29 cellular contexts compared by ENCODE assay signal in the genomic region with DNA sequence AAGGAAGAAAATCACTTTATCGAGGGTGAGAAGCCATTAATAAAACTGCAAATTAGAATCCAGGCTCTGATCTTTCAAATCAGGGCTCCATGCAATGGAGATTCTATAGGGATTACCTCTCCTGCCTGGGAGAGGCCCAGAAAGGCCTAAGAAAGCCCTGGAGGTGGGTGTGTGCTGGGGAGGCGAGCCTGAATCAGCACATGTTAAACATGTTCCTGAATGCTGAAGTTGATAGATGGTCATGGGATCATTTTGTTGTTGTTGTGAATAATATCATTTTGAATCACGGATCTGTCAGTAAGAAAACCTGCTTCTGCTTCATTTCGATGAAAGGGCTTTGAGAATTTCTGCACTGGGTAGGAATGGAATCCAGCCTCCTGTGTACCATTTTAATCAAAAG.
A peak's percentile ranks its signal among the peaks of the same experiment; 100 is the strongest.
DNase-seq lines count a peak whose midpoint lies in the region; ATAC-seq and TF ChIP-seq lines count a peak whose summit lies in the region.
"Had no signal": no experiment of that assay in that cellular context is flagged by ENCODE, and none has a peak within 500 bp of the region (broad histone marks: within the 10 kb centered on the region; RNA-seq: fewer than 3 reads in every experiment).

No MANE protein-coding gene starts in this region.

- H2AK5ac ChIP-seq in trophoblast cell (ENCODE audit: low read length) = no peak overlapping the region

- peak overlapping the region; percentile 29 for H3K27ac ChIP-seq in PC-3 (ENCODE audit: low read length)
- no peak overlapping the region for H3K27ac ChIP-seq in trophoblast cell (ENCODE audit: low read depth, low read length)
- H3K27ac ChIP-seq in colonic mucosa = no peak overlapping the region
- H3K27ac ChIP-seq: suprapubic skin had no signal

- H2BK5ac ChIP-seq in trophoblast cell (ENCODE audit: low read depth, low read length, poor library complexity) = no peak overlapping the region

- no peak overlapping the region for H2BK12ac ChIP-seq in trophoblast cell (ENCODE audit: low read length)

- no peak overlapping the region for H3K14ac ChIP-seq in trophoblast cell (ENCODE audit: low read length)

- H3K9me3 ChIP-seq in PC-3 (ENCODE audit: low read length) (no peaks in the 10 kb centered on the region), trophoblast cell (ENCODE audit: insufficient read depth, low read depth, low read length) (peaks cover 8% of the 10 kb centered on the region), colonic mucosa (no peaks in the 10 kb centered on the region)
- H3K9me3 ChIP-seq: MG63, suprapubic skin had no signal

- H2BK120ac ChIP-seq in trophoblast cell (ENCODE audit: insufficient read depth, low read length, poor library complexity) = no peak overlapping the region

- POLR2A ChIA-PET in PC-3 (lab: Charles Lee; ENCODE audit: unreplicated experiment) = no interaction called here
- POLR2A ChIA-PET in activated CD4-positive, alpha-beta memory T cell treated with anti-CD3 and anti-CD28 coated beads for 36 hours (lab: Charles Lee) = no interaction called here

- H3K79me2 ChIP-seq in PC-3 (ENCODE audit: low read length) (no peaks in the 10 kb centered on the region), trophoblast cell (ENCODE audit: control insufficient read depth, insufficient read depth, low read length, poor library complexity) (no peaks in the 10 kb centered on the region)

- H3K23ac ChIP-seq in trophoblast cell (ENCODE audit: low read length) = no peak overlapping the region

- BruUV-seq in PC-3 (replicated peaks; lab: Mats Ljungman, UMichigan) = no TSS peak

- WGBS in trophoblast cell (ENCODE audit: extremely low coverage, insufficient coverage, insufficient read length) = no CpG with 5 or more reads among the region's 4 CpGs

- no peak overlapping the region for H4K12ac ChIP-seq in trophoblast cell (ENCODE audit: low read depth, low read length)

- H3K4me2 ChIP-seq in PC-3 (ENCODE audit: low read length) (0 out of 2 replicates have a peak overlapping the region, but pooled peaks have one; percentile 55), trophoblast cell (ENCODE audit: low read length) (no peak overlapping the region)
- H3K4me2 ChIP-seq: smooth muscle cell had no signal

- no peaks in the 10 kb centered on the region for H4K20me1 ChIP-seq in PC-3 (ENCODE audit: low read length)

- DNase-seq in NCI-H748 (lab: John Stamatoyannopoulos, UW; ENCODE audit: unreplicated experiment) (peak; percentile 18), NCI-H748 treated with DMSO at 0.1 percent for 48 hours (lab: John Stamatoyannopoulos, UW) (no peak), PC-3 (no peak), epithelial cell of esophagus (ENCODE audit: low read depth) (peak; percentile 81), progenitor cell of endocrine pancreas (ENCODE audit: low spot score, unreplicated experiment) (no peak), trophoblast cell (no peak), colonic mucosa (no peak)
- DNase-seq in activated CD4-positive, alpha-beta memory T cell treated with anti-CD3 and anti-CD28 coated beads for 36 hours = no peak
- DNase-seq: activated B cell treated with CpG ODN at 0.5 μM for 24 hours; activated CD4-positive, alpha-beta T cell treated with anti-CD3 and anti-CD28 coated beads, Interleukin-2, amount 10 ng/mL, durations not matched to agents 7 days and 5 days; activated gamma-delta T cell treated with Interleukin-2 at 50 U/mL for 16 hours; activated naive CD8-positive, alpha-beta T cell treated with anti-CD3 and anti-CD28 coated beads, Interleukin-2, amount 10 ng/mL, durations not matched to agents 7 days and 5 days; activated T-cell treated with anti-CD3 and anti-CD28 coated beads, Interleukin-2, amount 50 U/mL, for 4 hours; Calu3; EL; H7; hypothalamus; KG1; left colon; mammary epithelial cell; MG63; NCI-H526; posterior cingulate gyrus; right cardiac atrium; stimulated activated naive CD4-positive, alpha-beta T cell; T1000 had no signal

- peak overlapping the region; percentile 44 for H3K27ac Mint-ChIP-seq in progenitor cell of endocrine pancreas
- no peak overlapping the region for H3K27ac Mint-ChIP-seq in activated CD4-positive, alpha-beta memory T cell treated with anti-CD3 and anti-CD28 coated beads for 36 hours
- H3K27ac Mint-ChIP-seq: activated B cell treated with CpG ODN at 0.5 μM for 24 hours; activated CD4-positive, alpha-beta T cell treated with anti-CD3 and anti-CD28 coated beads, Interleukin-2, amount 10 ng/mL, durations not matched to agents 7 days and 5 days; activated naive CD8-positive, alpha-beta T cell treated with anti-CD3 and anti-CD28 coated beads, Interleukin-2, amount 10 ng/mL, durations not matched to agents 7 days and 5 days had no signal

- no peak overlapping the region for H3K4me3 ChIP-seq in PC-3 (ENCODE audit: low read length)
- no peak overlapping the region for H3K4me3 ChIP-seq in epithelial cell of esophagus (ENCODE audit: low read length)
- no peak overlapping the region for H3K4me3 ChIP-seq in trophoblast cell (ENCODE audit: low read depth, low read length)
- H3K4me3 ChIP-seq in colonic mucosa = no peak overlapping the region
- H3K4me3 ChIP-seq: MG63, smooth muscle cell, suprapubic skin had no signal

- H3K27me3 ChIP-seq in PC-3 (ENCODE audit: low read length) (no peaks in the 10 kb centered on the region), trophoblast cell (ENCODE audit: insufficient read depth, low read length) (no peaks in the 10 kb centered on the region), colonic mucosa (no peaks in the 10 kb centered on the region)
- H3K27me3 ChIP-seq: MG63, suprapubic skin had no signal

- peaks cover 4% of the 10 kb centered on the region for H3K9me3 Mint-ChIP-seq in progenitor cell of endocrine pancreas (ENCODE audit: low read depth)
- peaks cover 10% of the 10 kb centered on the region for H3K9me3 Mint-ChIP-seq in activated CD4-positive, alpha-beta memory T cell treated with anti-CD3 and anti-CD28 coated beads for 36 hours
- H3K9me3 Mint-ChIP-seq: activated CD4-positive, alpha-beta T cell treated with anti-CD3 and anti-CD28 coated beads, Interleukin-2, amount 10 ng/mL, durations not matched to agents 7 days and 5 days had no signal

- H3K9me2 ChIP-seq in PC-3 (replicated peaks; ENCODE audit: low read length) = no peaks in the 10 kb centered on the region

- H3K36me3 ChIP-seq in PC-3 (ENCODE audit: low read depth, low read length) = no peaks in the 10 kb centered on the region
- H3K36me3 ChIP-seq in trophoblast cell (ENCODE audit: control insufficient read depth in 1 of 2, insufficient read depth in 2 of 2, low read length in 2 of 2) = no peaks in the 10 kb centered on the region
- H3K36me3 ChIP-seq in colonic mucosa = no peaks in the 10 kb centered on the region
- H3K36me3 ChIP-seq: MG63, suprapubic skin had no signal

- H3K4ac ChIP-seq in trophoblast cell (ENCODE audit: low read depth, low read length) = no peak overlapping the region

- H3K4me1 ChIP-seq in PC-3 (ENCODE audit: insufficient read depth, low read length) = peaks cover 26% of the 10 kb centered on the region
- no peaks in the 10 kb centered on the region for H3K4me1 ChIP-seq in trophoblast cell (ENCODE audit: control insufficient read depth in 1 of 2, insufficient read depth in 2 of 2, low read length in 2 of 2)
- no peaks in the 10 kb centered on the region for H3K4me1 ChIP-seq in colonic mucosa
- H3K4me1 ChIP-seq: suprapubic skin had no signal

- intact Hi-C loops in PC-3 (cut with micrococcal nuclease) (loop anchor here (2.0 kb wide), 1 partner anchor 47 kb away; no protein-coding TSS in a partner anchor), colonic mucosa (cut with DNase I) (no loop called here)
- intact Hi-C loops in activated CD4-positive, alpha-beta memory T cell treated with anti-CD3 and anti-CD28 coated beads for 36 hours (cut with micrococcal nuclease) = no loop called here

- peaks cover 65% of the 10 kb centered on the region for H3K4me1 Mint-ChIP-seq in progenitor cell of endocrine pancreas (ENCODE audit: low read depth)
- no peaks in the 10 kb centered on the region for H3K4me1 Mint-ChIP-seq in activated CD4-positive, alpha-beta memory T cell treated with anti-CD3 and anti-CD28 coated beads for 36 hours (ENCODE audit: low read depth)
- H3K4me1 Mint-ChIP-seq: activated B cell treated with CpG ODN at 0.5 μM for 24 hours; activated CD4-positive, alpha-beta T cell treated with anti-CD3 and anti-CD28 coated beads, Interleukin-2, amount 10 ng/mL, durations not matched to agents 7 days and 5 days; activated naive CD8-positive, alpha-beta T cell treated with anti-CD3 and anti-CD28 coated beads, Interleukin-2, amount 10 ng/mL, durations not matched to agents 7 days and 5 days; central memory CD8-positive, alpha-beta T cell had no signal

- H2AFZ ChIP-seq in PC-3 (ENCODE audit: low read length) (no peak overlapping the region), trophoblast cell (ENCODE audit: insufficient read depth, low read length, poor library complexity) (no peak overlapping the region)

- no peak overlapping the region for H3K18ac ChIP-seq in trophoblast cell (ENCODE audit: low read length)

- H4K91ac ChIP-seq in trophoblast cell (ENCODE audit: low read depth, low read length) = no peak overlapping the region

- H3K9ac ChIP-seq in PC-3 (ENCODE audit: low read length) (no peak overlapping the region), trophoblast cell (ENCODE audit: low read length) (no peak overlapping the region), colonic mucosa (ENCODE audit: low read depth in 2 of 2, low read length in 2 of 2) (no peak overlapping the region)

- no peak for TF ChIP-seq CTCF in PC-3 (conservative IDR thresholded peaks at IDR 0.05; ENCODE audit: low read depth, low read length)
- TF ChIP-seq CTCF in epithelial cell of esophagus (IDR thresholded peaks at IDR 0.05; ENCODE audit: insufficient read depth, low read depth, low read length, missing control alignments) = no peak
- TF ChIP-seq CTCF in progenitor cell of endocrine pancreas (IDR thresholded peaks at IDR 0.05; ENCODE audit: unreplicated experiment) = no peak
- no peak for TF ChIP-seq CTCF in colonic mucosa (IDR thresholded peaks at IDR 0.05)

- peaks cover 2% of the 10 kb centered on the region for H3K79me1 ChIP-seq in trophoblast cell (ENCODE audit: low read length)

- no peak overlapping the region for H3K4me3 Mint-ChIP-seq in progenitor cell of endocrine pancreas (ENCODE audit: low read depth)
- H3K4me3 Mint-ChIP-seq in activated CD4-positive, alpha-beta memory T cell treated with anti-CD3 and anti-CD28 coated beads for 36 hours = no peak overlapping the region
- H3K4me3 Mint-ChIP-seq: activated B cell treated with CpG ODN at 0.5 μM for 24 hours; activated CD4-positive, alpha-beta T cell treated with anti-CD3 and anti-CD28 coated beads, Interleukin-2, amount 10 ng/mL, durations not matched to agents 7 days and 5 days; activated naive CD8-positive, alpha-beta T cell treated with anti-CD3 and anti-CD28 coated beads, Interleukin-2, amount 10 ng/mL, durations not matched to agents 7 days and 5 days; activated T-cell treated with anti-CD3 and anti-CD28 coated beads, Interleukin-2, amount 50 U/mL, for 4 hours; central memory CD8-positive, alpha-beta T cell had no signal

- CTCF ChIA-PET in PC-3 (lab: Charles Lee) = interaction anchor here (0.6 kb wide), 2 partner anchors 17 to 48 kb away, joined by 3 read pairs; no protein-coding TSS in a partner anchor
- CTCF ChIA-PET in activated CD4-positive, alpha-beta memory T cell treated with anti-CD3 and anti-CD28 coated beads for 36 hours (lab: Charles Lee) = no interaction called here

- H3K36me3 Mint-ChIP-seq in progenitor cell of endocrine pancreas (ENCODE audit: insufficient read depth) = no peaks in the 10 kb centered on the region
- no peaks in the 10 kb centered on the region for H3K36me3 Mint-ChIP-seq in activated CD4-positive, alpha-beta memory T cell treated with anti-CD3 and anti-CD28 coated beads for 36 hours
- H3K36me3 Mint-ChIP-seq: activated naive CD8-positive, alpha-beta T cell treated with anti-CD3 and anti-CD28 coated beads, Interleukin-2, amount 10 ng/mL, durations not matched to agents 7 days and 5 days had no signal

- H4K8ac ChIP-seq in trophoblast cell (ENCODE audit: low read depth, low read length) = no peak overlapping the region

- ATAC-seq in PC-3 = no peak
- ATAC-seq: activated T-cell treated with anti-CD3 and anti-CD28 coated beads, Interleukin-2, amount 50 U/mL, for 4 hours; left colon; right cardiac atrium had no signal

- no peaks in the 10 kb centered on the region for H3F3A ChIP-seq in PC-3 (ENCODE audit: low read length, unreplicated experiment)

- H3K27me3 Mint-ChIP-seq in progenitor cell of endocrine pancreas = peaks cover 23% of the 10 kb centered on the region
- no peaks in the 10 kb centered on the region for H3K27me3 Mint-ChIP-seq in activated CD4-positive, alpha-beta memory T cell treated with anti-CD3 and anti-CD28 coated beads for 36 hours
- H3K27me3 Mint-ChIP-seq: activated B cell treated with CpG ODN at 0.5 μM for 24 hours had no signal

Comparison
In these comparisons a context has a peak if more than half of its experiments do, and no peak if none do; other contexts are left out.
1. DNase-seq: peak in NCI-H748 (single experiment) and epithelial cell of esophagus (single experiment); none in NCI-H748 treated with DMSO at 0.1 percent for 48 hours (single experiment), PC-3 (single experiment), progenitor cell of endocrine pancreas (single experiment), activated CD4-positive, alpha-beta memory T cell treated with anti-CD3 and anti-CD28 coated beads for 36 hours (single experiment), trophoblast cell (0 of 2) and colonic mucosa (single experiment).